In genomic region chr3:52480768-52481715, GRCh38 we compare ENCODE assay signal across 22 cellular contexts. TPM values are rescaled to one million over a fixed set of nuclear protein-coding genes. Genes with fewer than 3 reads are reported as not detected.
A peak's percentile ranks its signal among the peaks of the same experiment; 100 is the strongest.
DNase-seq lines count a peak whose midpoint lies in the region; ATAC-seq, FAIRE-seq and TF ChIP-seq lines count a peak whose summit lies in the region.
"Had no signal": no experiment of that assay in that cellular context is flagged by ENCODE, and none has a peak within 500 bp of the region (broad histone marks: within the 10 kb centered on the region; RNA-seq: fewer than 3 reads in every experiment).

No MANE protein-coding gene starts in this region.

- H3K27me3 ChIP-seq in A673 (replicated peaks; ENCODE audit: insufficient read depth, low read depth, low read length, poor library complexity), result no peaks in the 10 kb centered on the region
- H3K27me3 ChIP-seq: esophagus squamous epithelium had no signal

- H3K79me2 ChIP-seq in OCI-LY7 (ENCODE audit: insufficient read depth, low read depth, low read length), result no peaks in the 10 kb centered on the region

- no peaks in the 10 kb centered on the region for H3K9me3 Mint-ChIP-seq in activated CD8-positive, alpha-beta T cell treated with anti-CD3 and anti-CD28 coated beads, Interleukin-2, amount 10 ng/mL, durations not matched to agents 7 days and 5 days (ENCODE audit: insufficient read depth)
- H3K9me3 Mint-ChIP-seq in activated CD8-positive, alpha-beta T cell treated with anti-CD3 and anti-CD28 coated beads for 36 hours, result no peaks in the 10 kb centered on the region
- no peaks in the 10 kb centered on the region for H3K9me3 Mint-ChIP-seq in stimulated activated naive B cell treated with anti-CD40 and anti-IgM and Interleukin-4, amounts not matched to agents 10 μg/mL and 1 μg/mL and 100 μg/mL, for 72 hours
- H3K9me3 Mint-ChIP-seq: activated naive CD4-positive, alpha-beta T cell treated with anti-CD3 and anti-CD28 coated beads, Interleukin-2, amount 50 U/mL, for 24 hours; naive B cell had no signal

- BruUV-seq in OCI-LY7 (replicated peaks; lab: Mats Ljungman, UMichigan), result TSS peak; percentile 48
- BruUV-seq in A673 (replicated peaks; lab: Mats Ljungman, UMichigan), result no TSS peak

- H3K27me3 Mint-ChIP-seq in activated CD8-positive, alpha-beta T cell treated with anti-CD3 and anti-CD28 coated beads, Interleukin-2, amount 10 ng/mL, durations not matched to agents 7 days and 5 days (ENCODE audit: low read depth), result no peaks in the 10 kb centered on the region
- no peaks in the 10 kb centered on the region for H3K27me3 Mint-ChIP-seq in activated CD8-positive, alpha-beta T cell treated with anti-CD3 and anti-CD28 coated beads for 36 hours
- no peaks in the 10 kb centered on the region for H3K27me3 Mint-ChIP-seq in stimulated activated naive B cell treated with anti-CD40 and anti-IgM and Interleukin-4, amounts not matched to agents 10 μg/mL and 1 μg/mL and 100 μg/mL, for 72 hours
- H3K27me3 Mint-ChIP-seq: activated naive CD4-positive, alpha-beta T cell treated with anti-CD3 and anti-CD28 coated beads, Interleukin-2, amount 50 U/mL, for 24 hours; brain; naive B cell; progenitor cell of endocrine pancreas had no signal

- no peak for TF ChIP-seq POLR2A in GM12892 (IDR thresholded peaks at IDR 0.05; ENCODE audit: low read depth, low read length)

- intact Hi-C loops in activated CD8-positive, alpha-beta T cell treated with anti-CD3 and anti-CD28 coated beads for 36 hours (cut with micrococcal nuclease), result no loop called here
- intact Hi-C loops in OCI-LY7 (cut with micrococcal nuclease; ENCODE audit: unreplicated experiment) (no loop called here), head of caudate nucleus (cut with DNase I) (no loop called here), A673 (cut with micrococcal nuclease; ENCODE audit: unreplicated experiment) (no loop called here)

- H3K4me3 ChIP-seq in OCI-LY7 (ENCODE audit: low read depth, low read length, poor library complexity, severe bottlenecking) (no peak overlapping the region), A673 (ENCODE audit: low read depth, low read length, poor library complexity, severe bottlenecking) (no peak overlapping the region)
- H3K4me3 ChIP-seq: lower lobe of right lung had no signal

- ATAC-seq in activated CD8-positive, alpha-beta T cell treated with anti-CD3 and anti-CD28 coated beads, Interleukin-2, amount 10 ng/mL, durations not matched to agents 7 days and 5 days, result no peak
- ATAC-seq in activated CD8-positive, alpha-beta T cell treated with anti-CD3 and anti-CD28 coated beads for 36 hours, result no peak
- no peak for ATAC-seq in stimulated activated naive B cell treated with anti-CD40 and anti-IgM and Interleukin-4, amounts not matched to agents 10 μg/mL and 1 μg/mL and 100 μg/mL, for 72 hours (replicated peaks)
- ATAC-seq: lower lobe of right lung had no signal

- peaks cover 37% of the 10 kb centered on the region for H3K36me3 Mint-ChIP-seq in activated CD8-positive, alpha-beta T cell treated with anti-CD3 and anti-CD28 coated beads, Interleukin-2, amount 10 ng/mL, durations not matched to agents 7 days and 5 days (ENCODE audit: low read depth)
- H3K36me3 Mint-ChIP-seq in activated CD8-positive, alpha-beta T cell treated with anti-CD3 and anti-CD28 coated beads for 36 hours (ENCODE audit: low read depth), result peaks cover 12% of the 10 kb centered on the region
- H3K36me3 Mint-ChIP-seq in stimulated activated naive B cell treated with anti-CD40 and anti-IgM and Interleukin-4, amounts not matched to agents 10 μg/mL and 1 μg/mL and 100 μg/mL, for 72 hours, result peaks cover 38 to 58% of the 10 kb centered on the region in 2 donors

- no peak overlapping the region for H2AFZ ChIP-seq in OCI-LY7 (ENCODE audit: low read length)

- H3K27ac ChIP-seq in OCI-LY7 (ENCODE audit: low read depth, low read length, poor library complexity, severe bottlenecking), result no peak overlapping the region
- H3K27ac ChIP-seq in A673 (ENCODE audit: low read depth, low read length, poor library complexity, severe bottlenecking), result no peak overlapping the region
- H3K27ac ChIP-seq: lower lobe of right lung, VCaP had no signal

- POLR2A ChIA-PET in activated CD8-positive, alpha-beta T cell treated with anti-CD3 and anti-CD28 coated beads, Interleukin-2, amount 10 ng/mL, durations not matched to agents 7 days and 5 days (lab: Charles Lee), result no interaction called here
- POLR2A ChIA-PET in activated CD8-positive, alpha-beta T cell treated with anti-CD3 and anti-CD28 coated beads for 36 hours (lab: Charles Lee), result no interaction called here
- POLR2A ChIA-PET in OCI-LY7 (lab: Charles Lee) (no interaction called here), A673 (lab: Charles Lee; ENCODE audit: low non-redundant PET) (no interaction called here)

- no peaks in the 10 kb centered on the region for H3K4me1 Mint-ChIP-seq in activated CD8-positive, alpha-beta T cell treated with anti-CD3 and anti-CD28 coated beads, Interleukin-2, amount 10 ng/mL, durations not matched to agents 7 days and 5 days (ENCODE audit: low read depth)
- no peaks in the 10 kb centered on the region for H3K4me1 Mint-ChIP-seq in activated CD8-positive, alpha-beta T cell treated with anti-CD3 and anti-CD28 coated beads for 36 hours (ENCODE audit: low read depth)
- H3K4me1 Mint-ChIP-seq in stimulated activated naive B cell treated with anti-CD40 and anti-IgM and Interleukin-4, amounts not matched to agents 10 μg/mL and 1 μg/mL and 100 μg/mL, for 72 hours, result no peaks in the 10 kb centered on the region
- H3K4me1 Mint-ChIP-seq: activated naive CD4-positive, alpha-beta T cell treated with anti-CD3 and anti-CD28 coated beads, Interleukin-2, amount 50 U/mL, for 24 hours had no signal

- FAIRE-seq in GM12892 (lab: Jason Lieb, UNC), result no peak

- H3K4me3 Mint-ChIP-seq in activated CD8-positive, alpha-beta T cell treated with anti-CD3 and anti-CD28 coated beads, Interleukin-2, amount 10 ng/mL, durations not matched to agents 7 days and 5 days, result no peak overlapping the region
- no peak overlapping the region for H3K4me3 Mint-ChIP-seq in activated CD8-positive, alpha-beta T cell treated with anti-CD3 and anti-CD28 coated beads for 36 hours
- H3K4me3 Mint-ChIP-seq in stimulated activated naive B cell treated with anti-CD40 and anti-IgM and Interleukin-4, amounts not matched to agents 10 μg/mL and 1 μg/mL and 100 μg/mL, for 72 hours, result no peak overlapping the region
- H3K4me3 Mint-ChIP-seq: activated naive CD4-positive, alpha-beta T cell treated with anti-CD3 and anti-CD28 coated beads, Interleukin-2, amount 50 U/mL, for 24 hours; brain; naive B cell had no signal

- H3K27ac Mint-ChIP-seq in activated CD8-positive, alpha-beta T cell treated with anti-CD3 and anti-CD28 coated beads, Interleukin-2, amount 10 ng/mL, durations not matched to agents 7 days and 5 days, result peak overlapping the region; percentile 37
- no peak overlapping the region for H3K27ac Mint-ChIP-seq in activated CD8-positive, alpha-beta T cell treated with anti-CD3 and anti-CD28 coated beads for 36 hours
- H3K27ac Mint-ChIP-seq in stimulated activated naive B cell treated with anti-CD40 and anti-IgM and Interleukin-4, amounts not matched to agents 10 μg/mL and 1 μg/mL and 100 μg/mL, for 72 hours, result peak overlapping the region; percentile 33
- H3K27ac Mint-ChIP-seq: activated naive CD4-positive, alpha-beta T cell treated with anti-CD3 and anti-CD28 coated beads, Interleukin-2, amount 50 U/mL, for 24 hours had no signal

- no peak for TF ChIP-seq CTCF in activated CD8-positive, alpha-beta T cell treated with anti-CD3 and anti-CD28 coated beads for 36 hours (IDR thresholded peaks at IDR 0.05)
- TF ChIP-seq CTCF in OCI-LY7 (conservative IDR thresholded peaks at IDR 0.05; ENCODE audit: low read length), result no peak
- TF ChIP-seq CTCF in A673 (conservative IDR thresholded peaks at IDR 0.05; ENCODE audit: low read depth, low read length), result no peak

- CTCF ChIA-PET in activated CD8-positive, alpha-beta T cell treated with anti-CD3 and anti-CD28 coated beads, Interleukin-2, amount 10 ng/mL, durations not matched to agents 7 days and 5 days (lab: Charles Lee), result no interaction called here
- CTCF ChIA-PET in activated CD8-positive, alpha-beta T cell treated with anti-CD3 and anti-CD28 coated beads for 36 hours (lab: Charles Lee), result no interaction called here
- CTCF ChIA-PET in OCI-LY7 (lab: Charles Lee; ENCODE audit: unreplicated experiment) (no interaction called here), A673 (lab: Charles Lee) (no interaction called here)

- DNase-seq in activated CD8-positive, alpha-beta T cell treated with anti-CD3 and anti-CD28 coated beads, Interleukin-2, amount 10 ng/mL, durations not matched to agents 7 days and 5 days, result no peak
- no peak for DNase-seq in activated CD8-positive, alpha-beta T cell treated with anti-CD3 and anti-CD28 coated beads for 36 hours
- DNase-seq in OCI-LY7 (ENCODE audit: low spot score) (no peak), head of caudate nucleus (peak in 30 of 42 donors; percentile 45 to 83 (median 60)), T-helper 2 cell (no peak), A673 (ENCODE audit: low spot score) (no peak), GM12892 (ENCODE audit: insufficient read length) (no peak)
- no peak for DNase-seq in stimulated activated naive B cell treated with anti-CD40 and anti-IgM and Interleukin-4, amounts not matched to agents 10 μg/mL and 1 μg/mL and 100 μg/mL, for 72 hours
- DNase-seq: activated CD4-positive, alpha-beta T cell treated with anti-CD3 and anti-CD28 coated beads, Interleukin-2, amount 50 U/mL, for 4 hours; activated T-cell treated with anti-CD3 and anti-CD28 coated beads, Interleukin-2, amount 50 U/mL, for 1 hour; DMS79; esophagus squamous epithelium; lower lobe of right lung; naive B cell; NCI-H1417 treated with DMSO at 0.1 percent for 48 hours; NCI-H2227 treated with DMSO at 0.1 percent for 48 hours; stimulated activated CD8-positive, alpha-beta memory T cell treated with anti-CD3 and anti-CD28 coated beads, Interleukin-4, amount 100 ng/mL, for 48 hours had no signal

- no peak overlapping the region for H3K4me2 ChIP-seq in OCI-LY7 (ENCODE audit: low read length)

- no peaks in the 10 kb centered on the region for H3K9me3 ChIP-seq in OCI-LY7 (ENCODE audit: low read length)
- no peaks in the 10 kb centered on the region for H3K9me3 ChIP-seq in A673 (ENCODE audit: low read depth, low read length, poor library complexity, severe bottlenecking)
- H3K9me3 ChIP-seq: esophagus squamous epithelium, lower lobe of right lung had no signal

- H4K20me1 ChIP-seq in OCI-LY7 (ENCODE audit: insufficient read depth, low read length), result no peaks in the 10 kb centered on the region

- H3K9me2 ChIP-seq in OCI-LY7 (ENCODE audit: insufficient read depth, low read length), result no peaks in the 10 kb centered on the region

- H3K36me3 ChIP-seq in OCI-LY7 (ENCODE audit: insufficient read depth, low read length), result peaks cover 74% of the 10 kb centered on the region
- H3K36me3 ChIP-seq in A673 (ENCODE audit: insufficient read depth, low read length, poor library complexity, severe bottlenecking), result no peaks in the 10 kb centered on the region

- H3K4me1 ChIP-seq in OCI-LY7 (ENCODE audit: insufficient read depth, low read length, poor library complexity, severe bottlenecking) (no peaks in the 10 kb centered on the region), A673 (ENCODE audit: insufficient read depth, low read length, poor library complexity, severe bottlenecking) (no peaks in the 10 kb centered on the region)

RNA-seq across cellular contexts. Expression of gene STAB1, which starts 14.1 kb away (rescaled TPM):
- total RNA-seq in activated CD8-positive, alpha-beta T cell treated with anti-CD3 and anti-CD28 coated beads, Interleukin-2, amount 10 ng/mL, durations not matched to agents 7 days and 5 days, result under 1 TPM in 1 of 2 experiments, not detected in 1; 0.05 TPM
- under 1 TPM; 0.09 to 0.20 TPM for total RNA-seq in activated CD8-positive, alpha-beta T cell treated with anti-CD3 and anti-CD28 coated beads for 36 hours
- not detected in 2 replicates for total RNA-seq in OCI-LY7 (2014; rRNA removed; shearing (Covaris generic))
- total RNA-seq in OCI-LY7 (2022) (not detected in 2 replicates), A673 (2021) (0.41 TPM in 1 of 2 replicates, not detected in the other)
- not detected for polyA plus RNA-seq in GM12892 (2012; ENCODE audit: missing spikeins)
- total RNA-seq: M059J had no signal

RNA-seq across cellular contexts. Expression of gene NISCH, which starts 25.6 kb away (rescaled TPM):
- 10 to 100 TPM; 77.2 to 82.6 TPM for total RNA-seq in activated CD8-positive, alpha-beta T cell treated with anti-CD3 and anti-CD28 coated beads, Interleukin-2, amount 10 ng/mL, durations not matched to agents 7 days and 5 days
- total RNA-seq in activated CD8-positive, alpha-beta T cell treated with anti-CD3 and anti-CD28 coated beads for 36 hours, result 10 to 100 TPM; 57.1 to 57.4 TPM
- 53.8 and 60.5 TPM in 2 replicates for total RNA-seq in OCI-LY7 (2014; rRNA removed; shearing (Covaris generic))
- total RNA-seq in OCI-LY7 (2022) (73.3 and 78.5 TPM in 2 replicates), A673 (2021) (46.9 and 48.6 TPM in 2 replicates)
- polyA plus RNA-seq in GM12892 (2012; ENCODE audit: missing spikeins), result 19.2 TPM

RNA-seq across cellular contexts. Expression of gene TNNC1, which starts 27.2 kb away (rescaled TPM):
- total RNA-seq in activated CD8-positive, alpha-beta T cell treated with anti-CD3 and anti-CD28 coated beads, Interleukin-2, amount 10 ng/mL, durations not matched to agents 7 days and 5 days, result 1 to 10 TPM in 1 of 2 experiments, under 1 TPM in 1; 0.84 to 2.1 TPM
- 1 to 10 TPM; 4.8 to 5.9 TPM for total RNA-seq in activated CD8-positive, alpha-beta T cell treated with anti-CD3 and anti-CD28 coated beads for 36 hours
- total RNA-seq in OCI-LY7 (2014; rRNA removed; shearing (Covaris generic)), result 0.57 and 0.90 TPM in 2 replicates
- total RNA-seq in OCI-LY7 (2022), result 3.2 and 5.0 TPM in 2 replicates
- total RNA-seq in A673 (2021), result not detected in 2 replicates
- 1.7 TPM for polyA plus RNA-seq in GM12892 (2012; ENCODE audit: missing spikeins)
- total RNA-seq: M059J had no signal

RNA-seq across cellular contexts. Expression of gene SEMA3G, which starts 36.1 kb away (rescaled TPM):
- under 1 TPM; 0.13 to 0.21 TPM for total RNA-seq in activated CD8-positive, alpha-beta T cell treated with anti-CD3 and anti-CD28 coated beads, Interleukin-2, amount 10 ng/mL, durations not matched to agents 7 days and 5 days
- not detected for total RNA-seq in activated CD8-positive, alpha-beta T cell treated with anti-CD3 and anti-CD28 coated beads for 36 hours
- not detected in 2 replicates for total RNA-seq in OCI-LY7 (2014; rRNA removed; shearing (Covaris generic))
- total RNA-seq in OCI-LY7 (2022) (0.15 TPM in 1 of 2 replicates, not detected in the other), A673 (2021) (0.07 TPM in 1 of 2 replicates, not detected in the other)
- polyA plus RNA-seq in GM12892 (2012; ENCODE audit: missing spikeins), result not detected

RNA-seq across cellular contexts. Expression of gene NT5DC2, which starts 52.6 kb away (rescaled TPM):
- 10 to 100 TPM; 52.8 to 53.1 TPM for total RNA-seq in activated CD8-positive, alpha-beta T cell treated with anti-CD3 and anti-CD28 coated beads, Interleukin-2, amount 10 ng/mL, durations not matched to agents 7 days and 5 days
- 10 to 100 TPM; 53.8 to 61.7 TPM for total RNA-seq in activated CD8-positive, alpha-beta T cell treated with anti-CD3 and anti-CD28 coated beads for 36 hours
- total RNA-seq in OCI-LY7 (2014; rRNA removed; shearing (Covaris generic)), result 132 and 144 TPM in 2 replicates
- total RNA-seq in OCI-LY7 (2022), result 110 and 118 TPM in 2 replicates
- total RNA-seq in A673 (2021), result 108 and 147 TPM in 2 replicates
- polyA plus RNA-seq in GM12892 (2012; ENCODE audit: missing spikeins), result 54.2 TPM

Comparison
In these comparisons a context has a peak if more than half of its experiments do, and no peak if none do; other contexts are left out.
1. DNase-seq: peak in head of caudate nucleus (30 of 42); none in activated CD8-positive, alpha-beta T cell treated with anti-CD3 and anti-CD28 coated beads, Interleukin-2, amount 10 ng/mL, durations not matched to agents 7 days and 5 days (single experiment), activated CD8-positive, alpha-beta T cell treated with anti-CD3 and anti-CD28 coated beads for 36 hours (single experiment), OCI-LY7 (single experiment), stimulated activated naive B cell treated with anti-CD40 and anti-IgM and Interleukin-4, amounts not matched to agents 10 μg/mL and 1 μg/mL and 100 μg/mL, for 72 hours (single experiment), T-helper 2 cell (0 of 5), A673 (single experiment) and GM12892 (single experiment).